1 cellular context compared by ENCODE assay signal in the genomic region with DNA sequence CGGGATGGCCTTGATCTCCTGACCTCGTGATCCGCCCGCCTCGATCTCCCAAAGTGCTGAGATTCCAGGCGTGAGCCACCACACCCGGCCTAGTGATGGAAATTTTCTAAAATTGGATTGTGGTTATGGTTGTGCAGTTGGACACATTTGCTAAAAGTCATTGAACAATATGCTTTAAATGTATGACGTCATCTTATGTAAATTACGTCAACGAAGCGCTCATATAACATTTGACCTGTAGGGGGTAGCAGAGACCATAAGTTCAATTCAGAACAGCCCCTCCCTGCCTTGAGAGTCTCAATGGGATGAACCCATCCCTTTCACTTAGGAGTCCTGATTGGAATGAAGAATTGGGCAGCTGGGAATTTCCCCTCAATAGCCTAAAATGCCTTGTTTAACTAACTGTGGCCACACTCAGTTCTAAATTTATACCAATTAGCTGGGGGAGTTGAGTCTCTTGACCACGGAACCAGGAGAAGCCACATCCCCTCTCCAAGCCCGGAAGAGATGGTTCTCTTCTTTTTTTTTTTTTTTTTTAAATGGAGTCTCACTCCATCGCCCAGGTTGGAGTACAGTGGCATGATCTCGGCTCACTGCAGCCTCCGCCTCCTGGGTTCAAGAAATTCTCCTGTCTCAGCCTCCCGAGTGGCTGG.
TF ChIP-seq lines count a peak whose summit lies in the region.

No MANE protein-coding gene starts in this region.

TF ChIP-seq in HepG2, 621 proteins besides CTCF, POLR2A, EP300 and RAD21 (continued from another document and continues in another):
- TF ChIP-seq PRDM10 (CRISPR knock-in tag; IDR thresholded peaks at IDR 0.05; ENCODE audit: low read depth) = 0 out of 2 replicates have a peak, but pooled peaks have one; percentile 20
- no peak for TF ChIP-seq ZNF572 (CRISPR knock-in tag; IDR thresholded peaks at IDR 0.05)
- TF ChIP-seq XRCC5 (optimal IDR thresholded peaks at IDR 0.05; ENCODE audit: low read length) = no peak
- TF ChIP-seq THAP9 (CRISPR knock-in tag; IDR thresholded peaks at IDR 0.05; ENCODE audit: borderline replicate concordance) = no peak
- no peak for TF ChIP-seq AGO2 (optimal IDR thresholded peaks at IDR 0.05; ENCODE audit: low read depth, low read length)
- no peak for TF ChIP-seq GMEB2 (CRISPR knock-in tag; IDR thresholded peaks at IDR 0.05; ENCODE audit: low read depth)
- no peak for TF ChIP-seq ZMYM4 (CRISPR knock-in tag; IDR thresholded peaks at IDR 0.05)
- TF ChIP-seq ZNF674 (CRISPR knock-in tag; IDR thresholded peaks at IDR 0.05; ENCODE audit: low read depth) = no peak
- TF ChIP-seq, protein P1, sequence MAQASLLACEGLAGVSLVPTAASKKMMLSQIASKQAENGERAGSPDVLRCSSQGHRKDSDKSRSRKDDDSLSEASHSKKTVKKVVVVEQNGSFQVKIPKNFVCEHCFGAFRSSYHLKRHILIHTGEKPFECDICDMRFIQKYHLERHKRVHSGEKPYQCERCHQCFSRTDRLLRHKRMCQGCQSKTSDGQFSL (CRISPR knock-in tag; IDR thresholded peaks at IDR 0.05) = 0 out of 2 replicates have a peak, but pooled peaks have one; percentile 39
- TF ChIP-seq MAFK (conservative IDR thresholded peaks at IDR 0.05 in 1 of 2, IDR thresholded peaks at IDR 0.05 in 1 of 2; ENCODE audit: low read length in 2 of 2) = no peak
- no peak for TF ChIP-seq ZNF367 (CRISPR knock-in tag; IDR thresholded peaks at IDR 0.05; ENCODE audit: borderline replicate concordance)
- 0 out of 2 replicates have a peak, but pooled peaks have one; percentile 39 for TF ChIP-seq SMYD3 (CRISPR knock-in tag; IDR thresholded peaks at IDR 0.05)
- TF ChIP-seq ZMAT3 (CRISPR knock-in tag; conservative IDR thresholded peaks at IDR 0.05) = no peak
- TF ChIP-seq, protein P2, sequence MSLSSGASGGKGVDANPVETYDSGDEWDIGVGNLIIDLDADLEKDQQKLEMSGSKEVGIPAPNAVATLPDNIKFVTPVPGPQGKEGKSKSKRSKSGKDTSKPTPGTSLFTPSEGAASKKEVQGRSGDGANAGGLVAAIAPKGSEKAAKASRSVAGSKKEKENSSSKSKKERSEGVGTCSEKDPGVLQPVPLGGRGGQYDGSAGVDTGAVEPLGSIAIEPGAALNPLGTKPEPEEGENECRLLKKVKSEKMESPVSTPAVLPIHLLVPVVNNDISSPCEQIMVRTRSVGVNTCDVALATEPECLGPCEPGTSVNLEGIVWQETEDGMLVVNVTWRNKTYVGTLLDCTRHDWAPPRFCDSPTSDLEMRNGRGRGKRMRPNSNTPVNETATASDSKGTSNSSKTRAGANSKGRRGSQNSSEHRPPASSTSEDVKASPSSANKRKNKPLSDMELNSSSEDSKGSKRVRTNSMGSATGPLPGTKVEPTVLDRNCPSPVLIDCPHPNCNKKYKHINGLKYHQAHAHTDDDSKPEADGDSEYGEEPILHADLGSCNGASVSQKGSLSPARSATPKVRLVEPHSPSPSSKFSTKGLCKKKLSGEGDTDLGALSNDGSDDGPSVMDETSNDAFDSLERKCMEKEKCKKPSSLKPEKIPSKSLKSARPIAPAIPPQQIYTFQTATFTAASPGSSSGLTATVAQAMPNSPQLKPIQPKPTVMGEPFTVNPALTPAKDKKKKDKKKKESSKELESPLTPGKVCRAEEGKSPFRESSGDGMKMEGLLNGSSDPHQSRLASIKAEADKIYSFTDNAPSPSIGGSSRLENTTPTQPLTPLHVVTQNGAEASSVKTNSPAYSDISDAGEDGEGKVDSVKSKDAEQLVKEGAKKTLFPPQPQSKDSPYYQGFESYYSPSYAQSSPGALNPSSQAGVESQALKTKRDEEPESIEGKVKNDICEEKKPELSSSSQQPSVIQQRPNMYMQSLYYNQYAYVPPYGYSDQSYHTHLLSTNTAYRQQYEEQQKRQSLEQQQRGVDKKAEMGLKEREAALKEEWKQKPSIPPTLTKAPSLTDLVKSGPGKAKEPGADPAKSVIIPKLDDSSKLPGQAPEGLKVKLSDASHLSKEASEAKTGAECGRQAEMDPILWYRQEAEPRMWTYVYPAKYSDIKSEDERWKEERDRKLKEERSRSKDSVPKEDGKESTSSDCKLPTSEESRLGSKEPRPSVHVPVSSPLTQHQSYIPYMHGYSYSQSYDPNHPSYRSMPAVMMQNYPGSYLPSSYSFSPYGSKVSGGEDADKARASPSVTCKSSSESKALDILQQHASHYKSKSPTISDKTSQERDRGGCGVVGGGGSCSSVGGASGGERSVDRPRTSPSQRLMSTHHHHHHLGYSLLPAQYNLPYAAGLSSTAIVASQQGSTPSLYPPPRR (CRISPR knock-in tag; IDR thresholded peaks at IDR 0.05; ENCODE audit: borderline replicate concordance) = no peak
- TF ChIP-seq IKZF1 (IDR thresholded peaks at IDR 0.05) = no peak
- no peak for TF ChIP-seq ZNF678 (CRISPR knock-in tag; IDR thresholded peaks at IDR 0.05)
- TF ChIP-seq, protein P3, sequence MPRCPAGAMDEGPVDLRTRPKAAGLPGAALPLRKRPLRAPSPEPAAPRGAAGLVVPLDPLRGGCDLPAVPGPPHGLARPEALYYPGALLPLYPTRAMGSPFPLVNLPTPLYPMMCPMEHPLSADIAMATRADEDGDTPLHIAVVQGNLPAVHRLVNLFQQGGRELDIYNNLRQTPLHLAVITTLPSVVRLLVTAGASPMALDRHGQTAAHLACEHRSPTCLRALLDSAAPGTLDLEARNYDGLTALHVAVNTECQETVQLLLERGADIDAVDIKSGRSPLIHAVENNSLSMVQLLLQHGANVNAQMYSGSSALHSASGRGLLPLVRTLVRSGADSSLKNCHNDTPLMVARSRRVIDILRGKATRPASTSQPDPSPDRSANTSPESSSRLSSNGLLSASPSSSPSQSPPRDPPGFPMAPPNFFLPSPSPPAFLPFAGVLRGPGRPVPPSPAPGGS (CRISPR knock-in tag; IDR thresholded peaks at IDR 0.05) = no peak
- TF ChIP-seq FOXA1 (IDR thresholded peaks at IDR 0.05) = no peak
- no peak for TF ChIP-seq FOXA1 (CRISPR knock-in tag; IDR thresholded peaks at IDR 0.05)
- TF ChIP-seq ZBTB7A (CRISPR knock-in tag; IDR thresholded peaks at IDR 0.05) = 0 out of 2 replicates have a peak, but pooled peaks have one; percentile 27
- TF ChIP-seq ZZZ3 (CRISPR knock-in tag; IDR thresholded peaks at IDR 0.05; ENCODE audit: borderline replicate concordance) = no peak
- no peak for TF ChIP-seq ZNF441 (CRISPR knock-in tag; IDR thresholded peaks at IDR 0.05; ENCODE audit: borderline replicate concordance)
- no peak for TF ChIP-seq ZNF296 (CRISPR knock-in tag; conservative IDR thresholded peaks at IDR 0.05)
- TF ChIP-seq ELF1 (CRISPR knock-in tag; IDR thresholded peaks at IDR 0.05) = no peak
- no peak for TF ChIP-seq ZFP82 (CRISPR knock-in tag; IDR thresholded peaks at IDR 0.05; ENCODE audit: borderline replicate concordance)
- TF ChIP-seq, protein P4, sequence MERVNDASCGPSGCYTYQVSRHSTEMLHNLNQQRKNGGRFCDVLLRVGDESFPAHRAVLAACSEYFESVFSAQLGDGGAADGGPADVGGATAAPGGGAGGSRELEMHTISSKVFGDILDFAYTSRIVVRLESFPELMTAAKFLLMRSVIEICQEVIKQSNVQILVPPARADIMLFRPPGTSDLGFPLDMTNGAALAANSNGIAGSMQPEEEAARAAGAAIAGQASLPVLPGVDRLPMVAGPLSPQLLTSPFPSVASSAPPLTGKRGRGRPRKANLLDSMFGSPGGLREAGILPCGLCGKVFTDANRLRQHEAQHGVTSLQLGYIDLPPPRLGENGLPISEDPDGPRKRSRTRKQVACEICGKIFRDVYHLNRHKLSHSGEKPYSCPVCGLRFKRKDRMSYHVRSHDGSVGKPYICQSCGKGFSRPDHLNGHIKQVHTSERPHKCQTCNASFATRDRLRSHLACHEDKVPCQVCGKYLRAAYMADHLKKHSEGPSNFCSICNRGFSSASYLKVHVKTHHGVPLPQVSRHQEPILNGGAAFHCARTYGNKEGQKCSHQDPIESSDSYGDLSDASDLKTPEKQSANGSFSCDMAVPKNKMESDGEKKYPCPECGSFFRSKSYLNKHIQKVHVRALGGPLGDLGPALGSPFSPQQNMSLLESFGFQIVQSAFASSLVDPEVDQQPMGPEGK (CRISPR knock-in tag; IDR thresholded peaks at IDR 0.05) = peak; percentile 35; the same call in 1 of the 2 replicates
- TF ChIP-seq ZNF790 (CRISPR knock-in tag; IDR thresholded peaks at IDR 0.05; ENCODE audit: borderline replicate concordance) = no peak
